Comparison of ENCODE assay signal across 8 cellular contexts in genomic region chr2:160269365-160269764, GRCh38.
DNase-seq lines count a peak whose midpoint lies in the region; ATAC-seq and TF ChIP-seq lines count a peak whose summit lies in the region.

No MANE protein-coding gene starts in this region.

- H3K9ac ChIP-seq in NT2/D1 (ENCODE audit: insufficient read length, low read depth): peak overlapping the region; percentile 89

- in situ Hi-C loops in G401 (cut with HindIII; ENCODE audit: low sequenced_read_pairs): no loop called here

- peak; percentile 4 for ATAC-seq in GM21423 (IDR thresholded peaks at IDR 0.05; ENCODE audit: unreplicated experiment)
- ATAC-seq in esophagus mucosa: peak; percentile 17
- ATAC-seq in omental fat pad (ENCODE audit: low FRiP score): peak; percentile 8

- no peak for TF ChIP-seq CTCF in omental fat pad (IDR thresholded peaks at IDR 0.05)

- H3K4me3 ChIP-seq in NT2/D1 (ENCODE audit: insufficient read length, low read depth): peak overlapping the region; percentile 56

- H3K36me3 ChIP-seq in NT2/D1 (ENCODE audit: insufficient read depth, insufficient read length, low read length): peaks cover 6% of the 10 kb centered on the region

- no peaks in the 10 kb centered on the region for H3K27me3 ChIP-seq in NT2/D1 (ENCODE audit: insufficient read depth, insufficient read length)

- H3K4me1 ChIP-seq in NT2/D1 (ENCODE audit: insufficient read depth, insufficient read length): peaks cover 5% of the 10 kb centered on the region

- DNase-seq in NT2/D1 (ENCODE audit: low read depth, low spot score) (no peak), omental fat pad (ENCODE audit: low spot score) (no peak), amniotic stem cell (lab: John Stamatoyannopoulos, UW) (no peak), GM03348 (ENCODE audit: low spot score) (no peak), NCI-H526 treated with DMSO at 0.1 percent for 48 hours (lab: John Stamatoyannopoulos, UW) (no peak), G401 (ENCODE audit: low spot score) (no peak)

- no peaks in the 10 kb centered on the region for H3K9me3 ChIP-seq in NT2/D1 (ENCODE audit: insufficient read depth, low read length)
